Comparison of ENCODE assay signal across 19 cellular contexts in the genomic region with DNA sequence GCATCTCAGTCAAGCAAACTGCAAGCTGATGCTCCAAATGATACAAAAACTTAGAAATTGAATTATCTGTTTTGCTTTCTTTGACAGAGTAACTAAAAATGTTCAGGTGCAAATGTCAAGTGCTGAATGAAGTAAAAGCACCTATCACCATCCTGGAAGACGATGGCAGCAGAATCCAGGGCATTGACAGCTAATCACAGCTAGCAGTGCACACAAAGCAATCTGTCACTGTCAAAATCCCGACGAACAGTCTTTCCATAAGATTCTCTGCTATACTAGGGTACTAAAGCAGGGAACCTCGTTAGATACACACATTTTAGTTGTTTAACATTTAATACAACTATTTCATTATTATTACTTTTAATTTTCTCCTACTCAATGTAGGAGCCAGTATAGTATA.
"Had no signal": no experiment of that assay in that cellular context is flagged by ENCODE, and none has a peak within 500 bp of the region (broad histone marks: within the 10 kb centered on the region; RNA-seq: fewer than 3 reads in every experiment).

No MANE protein-coding gene starts in this region.

- DNase-seq: activated CD4-positive, alpha-beta T cell treated with anti-CD3 and anti-CD28 coated beads for 48 hours; activated CD4-positive, alpha-beta T cell treated with anti-CD3 and anti-CD28 coated beads, Interleukin-2, amount 50 U/mL, for 4 hours; activated CD4-positive, CD25-positive, alpha-beta regulatory T cell treated with anti-CD3 and anti-CD28 coated beads, Interleukin-2, amount 50 U/mL, for 72 hours; activated CD8-positive, alpha-beta memory T cell treated with anti-CD3 and anti-CD28 coated beads, Interleukin-2, amount 10 ng/mL, durations not matched to agents 7 days and 5 days; activated effector memory CD4-positive, alpha-beta T cell treated with Interleukin-2 at 50 U/mL for 16 hours; activated naive CD4-positive, alpha-beta T cell; activated T-cell treated with anti-CD3 and anti-CD28 coated beads, Interleukin-2, amount 50 U/mL, for 24 hours; aorta; central memory CD4-positive, alpha-beta T cell; cortex of kidney; KG1; NCI-H1092; NCI-H1436; NCI-H1694 treated with DMSO at 0.1 percent for 48 hours; NCI-H2029 treated with DMSO at 0.1 percent for 48 hours; SHP77 treated with DMSO at 0.1 percent for 48 hours; T-helper 17 cell; T-helper 9 cell had no signal

- ATAC-seq: activated CD8-positive, alpha-beta memory T cell treated with anti-CD3 and anti-CD28 coated beads, Interleukin-2, amount 10 ng/mL, durations not matched to agents 7 days and 5 days; T-helper 17 cell; WTC11 had no signal
